In the genomic region with DNA sequence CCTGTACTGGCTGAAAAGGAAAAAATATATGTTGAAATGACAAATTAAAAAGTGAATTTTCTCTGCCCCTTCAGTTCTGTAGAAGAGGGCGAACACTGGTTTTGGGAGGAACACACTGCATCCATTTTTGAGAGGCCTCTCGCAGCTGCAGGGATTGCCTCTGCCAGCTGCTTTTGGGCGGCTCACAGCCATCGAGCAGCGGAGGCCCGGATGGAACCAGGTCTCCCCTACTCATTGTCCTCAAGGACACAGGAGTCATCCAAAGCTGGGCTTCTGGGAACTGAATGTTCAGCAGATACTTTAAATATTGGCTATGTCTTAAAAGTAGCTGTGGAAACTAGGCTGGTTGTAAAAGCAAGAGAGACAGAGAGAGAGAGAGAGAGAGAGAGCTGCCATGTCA, we compare ENCODE assay signal across 25 cellular contexts.
"Had no signal": no experiment of that assay in that cellular context is flagged by ENCODE, and none has a peak within 500 bp of the region (broad histone marks: within the 10 kb centered on the region; RNA-seq: fewer than 3 reads in every experiment).

No MANE protein-coding gene starts in this region.

- H3K4me3 Mint-ChIP-seq: central memory CD8-positive, alpha-beta T cell; natural killer cell; stimulated activated effector memory CD8-positive, alpha-beta T cell treated with anti-CD3 and anti-CD28 coated beads, Interleukin-12 subunit alpha, Interleukin-12 subunit beta, amount 100 ng/mL, for 72 hours had no signal

- H3K4me3 ChIP-seq: colonic mucosa, esophagus muscularis mucosa, gastroesophageal sphincter, heart right ventricle, lung, pancreas, sigmoid colon, stomach, thoracic aorta, tibial nerve, upper lobe of left lung had no signal

- DNase-seq: colonic mucosa; dermis blood vessel endothelial cell; effector memory CD4-positive, alpha-beta T cell; foreskin keratinocyte; heart right ventricle; hippocampal formation; kidney glomerular epithelial cell; left colon; mesendoderm; natural killer cell; occipital lobe; pancreas; sigmoid colon; stimulated activated CD4-positive, alpha-beta T cell treated with anti-CD3 and anti-CD28 coated beads, Interleukin-2, amount 100 ng/mL, for 24 hours; stimulated activated CD4-positive, alpha-beta T cell treated with anti-CD3 and anti-CD28 coated beads, Interleukin-4, amount 100 ng/mL, for 24 hours; stimulated activated naive CD4-positive, alpha-beta T cell treated with Interleukin-2 at 50 U/mL for 16 hours; stomach had no signal

- H3K4me1 ChIP-seq: colonic mucosa, foreskin keratinocyte, pancreas, sigmoid colon, stomach, tibial nerve, upper lobe of left lung had no signal

- H3K9me3 Mint-ChIP-seq: central memory CD8-positive, alpha-beta T cell; natural killer cell; stimulated activated effector memory CD8-positive, alpha-beta T cell treated with anti-CD3 and anti-CD28 coated beads, Interleukin-12 subunit alpha, Interleukin-12 subunit beta, amount 100 ng/mL, for 72 hours had no signal

- H3K9me3 ChIP-seq: colonic mucosa, esophagus muscularis mucosa, gastroesophageal sphincter, heart right ventricle, pancreas, sigmoid colon, stomach, thoracic aorta, tibial nerve, upper lobe of left lung had no signal

- H3K27me3 ChIP-seq: colonic mucosa, esophagus muscularis mucosa, foreskin keratinocyte, gastroesophageal sphincter, heart right ventricle, pancreas, sigmoid colon, stomach, tibial nerve, upper lobe of left lung had no signal

- H3K27ac Mint-ChIP-seq: stimulated activated effector memory CD8-positive, alpha-beta T cell treated with anti-CD3 and anti-CD28 coated beads, Interleukin-12 subunit alpha, Interleukin-12 subunit beta, amount 100 ng/mL, for 72 hours had no signal

- ATAC-seq: foreskin keratinocyte; gastroesophageal sphincter; left colon; natural killer cell; pancreas; stimulated activated effector memory CD8-positive, alpha-beta T cell treated with anti-CD3 and anti-CD28 coated beads, Interleukin-12 subunit alpha, Interleukin-12 subunit beta, amount 100 ng/mL, for 72 hours had no signal

- H3K27ac ChIP-seq: colonic mucosa, foreskin keratinocyte, pancreas, sigmoid colon, stomach, thoracic aorta, tibial nerve, upper lobe of left lung had no signal

- H3K27me3 Mint-ChIP-seq: central memory CD8-positive, alpha-beta T cell had no signal

- H3K36me3 ChIP-seq: colonic mucosa, pancreas had no signal
